Comparison of ENCODE assay signal across 1 cellular context in the genomic region with DNA sequence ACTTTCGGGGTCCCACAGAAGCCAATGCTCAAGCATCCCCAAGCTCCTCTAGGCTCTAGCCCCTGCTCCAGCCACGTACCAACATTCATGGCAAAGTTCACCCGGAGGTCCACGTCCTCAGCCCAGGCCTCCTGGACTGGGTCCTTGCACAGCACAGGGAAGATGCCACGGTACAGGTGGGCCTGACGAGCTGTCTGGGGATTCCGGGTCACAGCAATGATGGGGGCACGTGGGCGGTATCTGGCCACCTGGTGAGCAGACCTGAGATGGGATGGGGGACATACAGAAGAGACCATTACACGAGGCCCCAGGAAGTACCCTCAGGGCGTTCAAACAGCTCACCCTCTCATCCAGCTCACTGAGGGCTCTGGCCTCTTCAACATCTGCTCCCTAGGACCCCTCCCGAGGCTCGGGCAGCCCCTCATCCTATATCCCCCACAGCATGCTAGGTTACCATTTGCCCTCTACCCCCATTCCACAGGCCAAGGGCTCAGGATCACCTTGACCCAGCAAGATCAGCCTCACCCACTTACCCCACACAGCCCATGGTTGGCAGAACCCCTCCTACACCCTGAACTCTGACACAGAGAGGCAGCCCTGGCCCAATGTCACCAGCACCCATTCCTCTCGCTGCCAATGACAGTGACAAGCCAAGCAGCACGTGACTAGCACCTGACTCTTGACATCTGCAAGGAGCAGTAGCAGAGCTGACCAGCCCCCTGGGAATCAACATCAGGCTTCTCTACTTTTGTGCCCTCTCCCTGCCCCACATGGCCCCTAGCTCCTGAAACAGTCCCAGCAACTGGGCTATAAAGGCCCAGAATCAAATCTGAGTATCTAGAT.
TF ChIP-seq lines count a peak whose summit lies in the region.

No MANE protein-coding gene starts in this region.

TF ChIP-seq in HepG2, 621 proteins besides CTCF, POLR2A, EP300 and RAD21:
- TF ChIP-seq ZNF7 (CRISPR knock-in tag; IDR thresholded peaks at IDR 0.05), result no peak
- TF ChIP-seq SUZ12 (IDR thresholded peaks at IDR 0.05; ENCODE audit: low read depth, low read length), result no peak
- no peak for TF ChIP-seq CREM (IDR thresholded peaks at IDR 0.05)
- no peak for TF ChIP-seq CREM (CRISPR knock-in tag; IDR thresholded peaks at IDR 0.05)
- TF ChIP-seq IRX3 (CRISPR knock-in tag; IDR thresholded peaks at IDR 0.05; ENCODE audit: borderline replicate concordance, low read depth), result no peak
- TF ChIP-seq ZBTB3 (CRISPR knock-in tag; IDR thresholded peaks at IDR 0.05; ENCODE audit: borderline replicate concordance, low read depth), result no peak
- no peak for TF ChIP-seq ZNF10 (CRISPR knock-in tag; IDR thresholded peaks at IDR 0.05; ENCODE audit: borderline replicate concordance, low read depth)
- TF ChIP-seq AGO2 (optimal IDR thresholded peaks at IDR 0.05; ENCODE audit: low read depth, low read length), result no peak
- no peak for TF ChIP-seq ATF7-NPFF (CRISPR knock-in tag; IDR thresholded peaks at IDR 0.05; ENCODE audit: low read depth)
- peak; percentile 40; the same call in 1 of the 2 replicates for TF ChIP-seq ZC3H13 (CRISPR knock-in tag; IDR thresholded peaks at IDR 0.05)
- TF ChIP-seq ZNF605 (CRISPR knock-in tag; IDR thresholded peaks at IDR 0.05), result no peak
- TF ChIP-seq SNAI1 (CRISPR knock-in tag; IDR thresholded peaks at IDR 0.05; ENCODE audit: borderline replicate concordance), result no peak
- TF ChIP-seq MIER2 (CRISPR knock-in tag; IDR thresholded peaks at IDR 0.05), result no peak
- TF ChIP-seq MEIS1 (CRISPR knock-in tag; IDR thresholded peaks at IDR 0.05; ENCODE audit: borderline replicate concordance), result no peak
- no peak for TF ChIP-seq MBD4 (IDR thresholded peaks at IDR 0.05; ENCODE audit: borderline replicate concordance, low read length)
- TF ChIP-seq CCDC6 (CRISPR knock-in tag; IDR thresholded peaks at IDR 0.05), result no peak
- TF ChIP-seq NFAT5 (CRISPR knock-in tag; IDR thresholded peaks at IDR 0.05), result no peak
- no peak for TF ChIP-seq FOXO1 (CRISPR knock-in tag; IDR thresholded peaks at IDR 0.05)
- TF ChIP-seq RBM22 (optimal IDR thresholded peaks at IDR 0.05; ENCODE audit: low read length), result peak; percentile 58
- TF ChIP-seq HIC2 (CRISPR knock-in tag; IDR thresholded peaks at IDR 0.05; ENCODE audit: low read depth), result no peak
- no peak for TF ChIP-seq YEATS4 (CRISPR knock-in tag; IDR thresholded peaks at IDR 0.05; ENCODE audit: borderline replicate concordance)
- no peak for TF ChIP-seq ZNF562 (CRISPR knock-in tag; IDR thresholded peaks at IDR 0.05; ENCODE audit: borderline replicate concordance)
- TF ChIP-seq KDM3A (CRISPR knock-in tag; IDR thresholded peaks at IDR 0.05; ENCODE audit: low read depth), result no peak
- 0 out of 2 replicates have a peak, but pooled peaks have one; percentile 26 for TF ChIP-seq HNRNPL (IDR thresholded peaks at IDR 0.05; ENCODE audit: low read depth, low read length)
- TF ChIP-seq ZBTB46 (CRISPR knock-in tag; IDR thresholded peaks at IDR 0.05; ENCODE audit: borderline replicate concordance), result no peak
- no peak for TF ChIP-seq ZNF609 (CRISPR knock-in tag; IDR thresholded peaks at IDR 0.05; ENCODE audit: borderline replicate concordance)
- TF ChIP-seq CBX5 (CRISPR knock-in tag; IDR thresholded peaks at IDR 0.05; ENCODE audit: borderline replicate concordance), result no peak
TF ChIP-seq in HepG2: peak in this region for 3.
